ENCODE assay signal across 22 cellular contexts in genomic region chr1:110556471-110556807, GRCh38. TPM values are rescaled to one million over a fixed set of nuclear protein-coding genes. Genes with fewer than 3 reads are reported as not detected.
DNase-seq lines count a peak whose midpoint lies in the region; ATAC-seq and TF ChIP-seq lines count a peak whose summit lies in the region.
"Had no signal": no experiment of that assay in that cellular context is flagged by ENCODE, and none has a peak within 500 bp of the region (broad histone marks: within the 10 kb centered on the region; RNA-seq: fewer than 3 reads in every experiment).

No MANE protein-coding gene starts in this region.

- peak overlapping the region in 3 of 11 experiments; percentile 63 to 74 (median 65); a peak in 3 of 22 replicates for H3K9ac ChIP-seq in BLaER1 treated with 17β-estradiol and CSF1 and Interleukin-3, amounts not matched to agents 10 nM and 100 nM
- H3K9ac ChIP-seq: GM23248 had no signal

- peak overlapping the region in 1 of 10 experiments; percentile 61; a peak in 1 of 20 replicates for H3K4me3 ChIP-seq in BLaER1 treated with 17β-estradiol and CSF1 and Interleukin-3, amounts not matched to agents 10 nM and 100 nM
- H3K4me3 ChIP-seq in Panc1 (ENCODE audit: low read depth in 2 of 2, low read length in 2 of 2): no peak overlapping the region
- H3K4me3 ChIP-seq: GM12878, GM23248, pancreas, SJSA1 had no signal

- in situ Hi-C loops in Panc1 (cut with HindIII; ENCODE audit: low pct_unique_long_range_greater_than_20kb, low sequenced_read_pairs): no loop called here

- H3K4me2 ChIP-seq in BLaER1 treated with 17β-estradiol and CSF1 and Interleukin-3, amounts not matched to agents 10 nM and 100 nM: peak overlapping the region in 9 of 11 experiments; percentile 82 to 98 (median 96); a peak in 18 of 22 replicates

- CTCF ChIA-PET in Panc1 (lab: Charles Lee): no interaction called here

- intact Hi-C loops in Panc1 (cut with micrococcal nuclease; ENCODE audit: unreplicated experiment): loop anchor here (5.0 kb wide), 1 partner anchor 61 kb away; no protein-coding TSS in a partner anchor

- H3K36me3 ChIP-seq in BLaER1 treated with 17β-estradiol and CSF1 and Interleukin-3, amounts not matched to agents 10 nM and 100 nM: no peaks in the 10 kb centered on the region
- no peaks in the 10 kb centered on the region for H3K36me3 ChIP-seq in Panc1 (ENCODE audit: control insufficient read depth, insufficient read depth, low read length)
- H3K36me3 ChIP-seq: pancreas, SJSA1 had no signal

- no peak for TF ChIP-seq CTCF in Panc1 (IDR thresholded peaks at IDR 0.05)

- ATAC-seq in Panc1 (peak; percentile 36; the same call in 1 of the 2 replicates), HG02623 (IDR thresholded peaks at IDR 0.05; ENCODE audit: unreplicated experiment) (no peak)
- no peak for ATAC-seq in activated CD4-positive, CD25-positive, alpha-beta regulatory T cell treated with anti-CD3 and anti-CD28 coated beads, Interleukin-2, amount 50 U/mL, for 24 hours
- ATAC-seq: left colon had no signal

- peaks cover 4 to 28% (median 19%) of the 10 kb centered on the region in 11 experiments; a peak in 18 of 22 replicates for H3K27me3 ChIP-seq in BLaER1 treated with 17β-estradiol and CSF1 and Interleukin-3, amounts not matched to agents 10 nM and 100 nM
- H3K27me3 ChIP-seq in Panc1 (ENCODE audit: control insufficient read depth, insufficient read depth, low read length): peaks cover 5% of the 10 kb centered on the region; the same call in 1 of the 2 replicates

- POLR2A ChIA-PET in Panc1 (lab: Charles Lee): no interaction called here

- DNase-seq in Panc1 (ENCODE audit: low read depth, low spot score) (no peak), foreskin melanocyte (peak; percentile 88), pons (ENCODE audit: low spot score) (peak; percentile 98), NCI-H82 (lab: John Stamatoyannopoulos, UW) (no peak), NCI-H1694 (lab: John Stamatoyannopoulos, UW) (no peak)
- DNase-seq: activated CD4-positive, alpha-beta T cell treated with anti-CD3 and anti-CD28 coated beads for 4 hours; activated T-cell treated with anti-CD3 and anti-CD28 coated beads, Interleukin-2, amount 50 U/mL, for 24 hours; GM23248; NCI-H1436; NCI-H226; stimulated activated CD4-positive, alpha-beta T cell treated with anti-CD3 and anti-CD28 coated beads, Interleukin-12 subunit alpha, Interleukin-12 subunit beta, amount 100 ng/mL, for 4 hours; stimulated activated naive CD4-positive, alpha-beta T cell; T-helper 9 cell had no signal

- no peaks in the 10 kb centered on the region for H3K9me3 ChIP-seq in BLaER1 treated with 17β-estradiol and CSF1 and Interleukin-3, amounts not matched to agents 10 nM and 100 nM (replicated peaks in 1 of 11)
- H3K9me3 ChIP-seq in Panc1 (ENCODE audit: control insufficient read depth, insufficient read depth, low read depth, low read length): no peaks in the 10 kb centered on the region
- H3K9me3 ChIP-seq: pancreas had no signal

- peak overlapping the region in 3 of 11 experiments; percentile 27 to 59 (median 55); a peak in 4 of 22 replicates for H3K27ac ChIP-seq in BLaER1 treated with 17β-estradiol and CSF1 and Interleukin-3, amounts not matched to agents 10 nM and 100 nM
- H3K27ac ChIP-seq in Panc1 (ENCODE audit: low read length): no peak overlapping the region
- H3K27ac ChIP-seq: GM23248, pancreas, SJSA1 had no signal

- H3K4me1 ChIP-seq in BLaER1 treated with 17β-estradiol and CSF1 and Interleukin-3, amounts not matched to agents 10 nM and 100 nM: peaks cover 11 to 60% (median 34%) of the 10 kb centered on the region in 10 experiments; a peak in 19 of 20 replicates
- no peaks in the 10 kb centered on the region for H3K4me1 ChIP-seq in Panc1 (ENCODE audit: control insufficient read depth, insufficient read depth, low read length)
- H3K4me1 ChIP-seq: pancreas had no signal

- peaks cover 0 to 14% (median 0%) of the 10 kb centered on the region in 11 experiments; a peak in 1 of 22 replicates for H4K20me1 ChIP-seq in BLaER1 treated with 17β-estradiol and CSF1 and Interleukin-3, amounts not matched to agents 10 nM and 100 nM

- no TSS peak for BruUV-seq in Panc1 (replicated peaks; lab: Mats Ljungman, UMichigan)

RNA-seq across cellular contexts. Expression of gene KCNA10, which starts 37.5 kb away (rescaled TPM):
- not detected for total RNA-seq in Panc1 (2021; ENCODE audit: unreplicated experiment)
- not detected for polyA plus RNA-seq in Panc1 (2012; ENCODE audit: insufficient read length)
- total RNA-seq: G401, GM12878, GM23248, left colon, LHCN-M2, pancreas, SJSA1 had no signal
- polyA plus RNA-seq: GM12878, GM23248, pancreas had no signal

RNA-seq across cellular contexts. Expression of gene KCNA2, which starts 49.7 kb away (rescaled TPM):
- total RNA-seq in Panc1 (2021; ENCODE audit: unreplicated experiment): 1.1 TPM
- polyA plus RNA-seq in Panc1 (2012; ENCODE audit: insufficient read length): 0.47 TPM
- total RNA-seq: G401, GM23248, LHCN-M2, SJSA1 had no signal
- polyA plus RNA-seq: GM23248 had no signal

Comparison
In these comparisons a context has a peak if more than half of its experiments do, and no peak if none do; other contexts are left out.
1. DNase-seq: peak in foreskin melanocyte (single experiment) and pons (single experiment); none in Panc1 (single experiment), NCI-H82 (single experiment) and NCI-H1694 (single experiment).